1 cellular context compared by ENCODE assay signal in the genomic region with DNA sequence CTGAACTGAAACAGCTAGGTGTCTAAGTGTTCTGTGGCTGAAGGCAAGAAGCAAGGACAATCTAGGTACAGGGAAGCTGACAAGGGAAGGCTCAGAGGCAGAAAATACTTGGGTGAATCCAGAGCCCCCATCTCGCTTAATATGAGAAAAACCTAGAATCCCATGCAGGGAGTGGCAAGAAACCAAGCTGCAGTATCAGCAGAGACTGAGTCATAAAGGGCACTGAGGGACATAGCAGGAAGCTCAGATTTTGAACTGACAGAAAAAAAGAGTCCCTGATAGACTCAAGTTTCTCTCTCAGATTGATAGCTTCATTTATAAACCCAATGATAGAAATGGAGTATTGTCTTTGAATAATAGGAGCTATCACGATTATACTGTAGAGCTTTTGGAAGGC.
TF ChIP-seq lines count a peak whose summit lies in the region.

No MANE protein-coding gene starts in this region.

TF ChIP-seq in K562, 482 proteins besides CTCF, POLR2A, EP300 and RAD21:
- TF ChIP-seq, protein P1, sequence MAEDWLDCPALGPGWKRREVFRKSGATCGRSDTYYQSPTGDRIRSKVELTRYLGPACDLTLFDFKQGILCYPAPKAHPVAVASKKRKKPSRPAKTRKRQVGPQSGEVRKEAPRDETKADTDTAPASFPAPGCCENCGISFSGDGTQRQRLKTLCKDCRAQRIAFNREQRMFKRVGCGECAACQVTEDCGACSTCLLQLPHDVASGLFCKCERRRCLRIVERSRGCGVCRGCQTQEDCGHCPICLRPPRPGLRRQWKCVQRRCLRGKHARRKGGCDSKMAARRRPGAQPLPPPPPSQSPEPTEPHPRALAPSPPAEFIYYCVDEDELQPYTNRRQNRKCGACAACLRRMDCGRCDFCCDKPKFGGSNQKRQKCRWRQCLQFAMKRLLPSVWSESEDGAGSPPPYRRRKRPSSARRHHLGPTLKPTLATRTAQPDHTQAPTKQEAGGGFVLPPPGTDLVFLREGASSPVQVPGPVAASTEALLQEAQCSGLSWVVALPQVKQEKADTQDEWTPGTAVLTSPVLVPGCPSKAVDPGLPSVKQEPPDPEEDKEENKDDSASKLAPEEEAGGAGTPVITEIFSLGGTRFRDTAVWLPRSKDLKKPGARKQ (CRISPR knock-in tag; IDR thresholded peaks at IDR 0.05) = no peak
- TF ChIP-seq, protein P2, sequence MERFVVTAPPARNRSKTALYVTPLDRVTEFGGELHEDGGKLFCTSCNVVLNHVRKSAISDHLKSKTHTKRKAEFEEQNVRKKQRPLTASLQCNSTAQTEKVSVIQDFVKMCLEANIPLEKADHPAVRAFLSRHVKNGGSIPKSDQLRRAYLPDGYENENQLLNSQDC (CRISPR knock-in tag; IDR thresholded peaks at IDR 0.05) = no peak
- TF ChIP-seq, protein P3, sequence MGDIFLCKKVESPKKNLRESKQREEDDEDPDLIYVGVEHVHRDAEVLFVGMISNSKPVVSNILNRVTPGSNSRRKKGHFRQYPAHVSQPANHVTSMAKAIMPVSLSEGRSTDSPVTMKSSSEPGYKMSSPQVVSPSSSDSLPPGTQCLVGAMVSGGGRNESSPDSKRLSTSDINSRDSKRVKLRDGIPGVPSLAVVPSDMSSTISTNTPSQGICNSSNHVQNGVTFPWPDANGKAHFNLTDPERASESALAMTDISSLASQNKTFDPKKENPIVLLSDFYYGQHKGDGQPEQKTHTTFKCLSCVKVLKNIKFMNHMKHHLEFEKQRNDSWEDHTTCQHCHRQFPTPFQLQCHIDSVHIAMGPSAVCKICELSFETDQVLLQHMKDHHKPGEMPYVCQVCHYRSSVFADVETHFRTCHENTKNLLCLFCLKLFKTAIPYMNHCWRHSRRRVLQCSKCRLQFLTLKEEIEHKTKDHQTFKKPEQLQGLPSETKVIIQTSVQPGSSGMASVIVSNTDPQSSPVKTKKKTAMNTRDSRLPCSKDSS (IDR thresholded peaks at IDR 0.05; ENCODE audit: low read depth, partially characterized antibody) = no peak
- TF ChIP-seq, protein P4, sequence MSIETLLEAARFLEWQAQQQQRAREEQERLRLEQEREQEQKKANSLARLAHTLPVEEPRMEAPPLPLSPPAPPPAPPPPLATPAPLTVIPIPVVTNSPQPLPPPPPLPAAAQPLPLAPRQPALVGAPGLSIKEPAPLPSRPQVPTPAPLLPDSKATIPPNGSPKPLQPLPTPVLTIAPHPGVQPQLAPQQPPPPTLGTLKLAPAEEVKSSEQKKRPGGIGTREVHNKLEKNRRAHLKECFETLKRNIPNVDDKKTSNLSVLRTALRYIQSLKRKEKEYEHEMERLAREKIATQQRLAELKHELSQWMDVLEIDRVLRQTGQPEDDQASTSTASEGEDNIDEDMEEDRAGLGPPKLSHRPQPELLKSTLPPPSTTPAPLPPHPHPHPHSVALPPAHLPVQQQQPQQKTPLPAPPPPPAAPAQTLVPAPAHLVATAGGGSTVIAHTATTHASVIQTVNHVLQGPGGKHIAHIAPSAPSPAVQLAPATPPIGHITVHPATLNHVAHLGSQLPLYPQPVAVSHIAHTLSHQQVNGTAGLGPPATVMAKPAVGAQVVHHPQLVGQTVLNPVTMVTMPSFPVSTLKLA (conservative IDR thresholded peaks at IDR 0.05) = no peak
- no peak for TF ChIP-seq NR3C1 (CRISPR knock-in tag; IDR thresholded peaks at IDR 0.05)
- no peak for TF ChIP-seq RBM14 (IDR thresholded peaks at IDR 0.05; ENCODE audit: borderline replicate concordance, insufficient read depth, low read depth, low read length)
- TF ChIP-seq, protein P5, sequence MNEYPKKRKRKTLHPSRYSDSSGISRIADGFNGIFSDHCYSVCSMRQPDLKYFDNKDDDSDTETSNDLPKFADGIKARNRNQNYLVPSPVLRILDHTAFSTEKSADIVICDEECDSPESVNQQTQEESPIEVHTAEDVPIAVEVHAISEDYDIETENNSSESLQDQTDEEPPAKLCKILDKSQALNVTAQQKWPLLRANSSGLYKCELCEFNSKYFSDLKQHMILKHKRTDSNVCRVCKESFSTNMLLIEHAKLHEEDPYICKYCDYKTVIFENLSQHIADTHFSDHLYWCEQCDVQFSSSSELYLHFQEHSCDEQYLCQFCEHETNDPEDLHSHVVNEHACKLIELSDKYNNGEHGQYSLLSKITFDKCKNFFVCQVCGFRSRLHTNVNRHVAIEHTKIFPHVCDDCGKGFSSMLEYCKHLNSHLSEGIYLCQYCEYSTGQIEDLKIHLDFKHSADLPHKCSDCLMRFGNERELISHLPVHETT (CRISPR knock-in tag; conservative IDR thresholded peaks at IDR 0.05 in 1 of 2, IDR thresholded peaks at IDR 0.05 in 1 of 2) = no peak
- TF ChIP-seq KDM5B (IDR thresholded peaks at IDR 0.05; ENCODE audit: insufficient replicate concordance, low read depth, low read length) = no peak
- no peak for TF ChIP-seq ZNF146 (CRISPR knock-in tag; IDR thresholded peaks at IDR 0.05; ENCODE audit: unreplicated experiment)
- TF ChIP-seq, protein P6, sequence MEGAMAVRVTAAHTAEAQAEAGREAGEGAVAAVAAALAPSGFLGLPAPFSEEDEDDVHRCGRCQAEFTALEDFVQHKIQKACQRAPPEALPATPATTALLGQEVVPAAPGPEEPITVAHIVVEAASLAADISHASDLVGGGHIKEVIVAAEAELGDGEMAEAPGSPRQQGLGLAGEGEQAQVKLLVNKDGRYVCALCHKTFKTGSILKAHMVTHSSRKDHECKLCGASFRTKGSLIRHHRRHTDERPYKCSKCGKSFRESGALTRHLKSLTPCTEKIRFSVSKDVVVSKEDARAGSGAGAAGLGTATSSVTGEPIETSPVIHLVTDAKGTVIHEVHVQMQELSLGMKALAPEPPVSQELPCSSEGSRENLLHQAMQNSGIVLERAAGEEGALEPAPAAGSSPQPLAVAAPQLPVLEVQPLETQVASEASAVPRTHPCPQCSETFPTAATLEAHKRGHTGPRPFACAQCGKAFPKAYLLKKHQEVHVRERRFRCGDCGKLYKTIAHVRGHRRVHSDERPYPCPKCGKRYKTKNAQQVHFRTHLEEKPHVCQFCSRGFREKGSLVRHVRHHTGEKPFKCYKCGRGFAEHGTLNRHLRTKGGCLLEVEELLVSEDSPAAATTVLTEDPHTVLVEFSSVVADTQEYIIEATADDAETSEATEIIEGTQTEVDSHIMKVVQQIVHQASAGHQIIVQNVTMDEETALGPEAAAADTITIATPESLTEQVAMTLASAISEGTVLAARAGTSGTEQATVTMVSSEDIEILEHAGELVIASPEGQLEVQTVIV (CRISPR knock-in tag; IDR thresholded peaks at IDR 0.05; ENCODE audit: borderline replicate concordance) = no peak
- TF ChIP-seq U2AF2 (optimal IDR thresholded peaks at IDR 0.05; ENCODE audit: low read depth, low read length) = no peak
- TF ChIP-seq CREB5 (CRISPR knock-in tag; IDR thresholded peaks at IDR 0.05) = no peak
- no peak for TF ChIP-seq ZNF212 (CRISPR knock-in tag; IDR thresholded peaks at IDR 0.05)
- no peak for TF ChIP-seq ATF3 (IDR thresholded peaks at IDR 0.05)
- TF ChIP-seq ATF3 (CRISPR knock-in tag; conservative IDR thresholded peaks at IDR 0.05) = no peak
- TF ChIP-seq TCF15 (CRISPR knock-in tag; IDR thresholded peaks at IDR 0.05) = no peak
